ENCODE assay signal across 21 cellular contexts in the genomic region with DNA sequence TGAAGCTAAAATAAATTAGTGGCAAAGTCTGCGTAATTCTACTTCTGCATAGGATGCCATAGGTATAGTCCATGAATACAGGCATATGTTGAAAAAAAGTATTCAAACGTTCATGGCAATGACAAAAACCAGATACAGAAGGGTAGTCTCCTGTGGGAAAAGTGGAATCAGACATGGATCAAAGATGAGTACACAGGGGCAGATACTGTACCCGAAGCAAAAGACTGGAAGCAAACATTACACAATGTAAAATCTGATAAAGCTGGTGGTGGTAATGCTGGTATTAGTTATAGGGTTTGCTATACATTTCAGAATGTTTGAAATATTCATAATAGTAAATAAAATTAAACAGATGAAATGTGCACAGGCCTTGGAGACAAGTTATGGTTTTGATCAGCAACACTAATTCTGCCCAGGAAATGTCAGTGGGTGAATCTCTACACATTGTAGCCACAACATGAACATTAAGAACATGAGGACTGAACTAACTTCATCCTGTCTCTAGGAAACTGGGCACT.
"Had no signal": no experiment of that assay in that cellular context is flagged by ENCODE, and none has a peak within 500 bp of the region (broad histone marks: within the 10 kb centered on the region; RNA-seq: fewer than 3 reads in every experiment).

No MANE protein-coding gene starts in this region.

- H3K9me3 ChIP-seq: colonic mucosa, gastrocnemius medialis had no signal

- H3K27ac Mint-ChIP-seq: effector memory CD8-positive, alpha-beta T cell; endodermal cell; naive thymus-derived CD4-positive, alpha-beta T cell had no signal

- H3K4me1 Mint-ChIP-seq: endodermal cell; naive thymus-derived CD4-positive, alpha-beta T cell had no signal

- H3K27me3 Mint-ChIP-seq: effector memory CD8-positive, alpha-beta T cell had no signal

- H3K27ac ChIP-seq: colonic mucosa, epithelial cell of prostate, gastrocnemius medialis, heart right ventricle, left lung, lower lobe of right lung had no signal

- DNase-seq: colonic mucosa; effector CD8-positive, alpha-beta T cell; effector memory CD8-positive, alpha-beta T cell; endodermal cell; erythroblast; foreskin fibroblast; foreskin melanocyte; gastrocnemius medialis; glutamatergic neuron; head of caudate nucleus; heart right ventricle; hippocampal formation; left cardiac atrium; left lung; left ventricle myocardium superior; lower lobe of right lung; mesendoderm; midbrain; naive thymus-derived CD4-positive, alpha-beta T cell had no signal

- H3K36me3 Mint-ChIP-seq: naive thymus-derived CD4-positive, alpha-beta T cell had no signal

- H3K36me3 ChIP-seq: colonic mucosa, gastrocnemius medialis, heart right ventricle, left lung, lower lobe of right lung had no signal

- H3K4me3 ChIP-seq: colonic mucosa, gastrocnemius medialis, heart right ventricle, left lung, lower lobe of right lung had no signal

- ATAC-seq: effector memory CD8-positive, alpha-beta T cell; esophagus mucosa; gastrocnemius medialis; heart right ventricle; left cardiac atrium; left lung; left ventricle myocardium superior; lower lobe of right lung; naive thymus-derived CD4-positive, alpha-beta T cell had no signal

- H3K27me3 ChIP-seq: colonic mucosa, gastrocnemius medialis, heart right ventricle, left lung had no signal

- H3K4me1 ChIP-seq: colonic mucosa, gastrocnemius medialis, heart right ventricle, left lung, lower lobe of right lung had no signal

- H3K4me3 Mint-ChIP-seq: effector memory CD8-positive, alpha-beta T cell; endodermal cell; naive thymus-derived CD4-positive, alpha-beta T cell had no signal
